In genomic region chr6:132812756-132813172, GRCh38 we compare ENCODE assay signal across 9 cellular contexts. TPM values are rescaled to one million over a fixed set of nuclear protein-coding genes. Genes with fewer than 3 reads are reported as not detected.
A peak's percentile ranks its signal among the peaks of the same experiment; 100 is the strongest.
DNase-seq lines count a peak whose midpoint lies in the region; ATAC-seq and TF ChIP-seq lines count a peak whose summit lies in the region.
"Had no signal": no experiment of that assay in that cellular context is flagged by ENCODE, and none has a peak within 500 bp of the region (broad histone marks: within the 10 kb centered on the region; RNA-seq: fewer than 3 reads in every experiment).

No MANE protein-coding gene starts in this region.

- peak overlapping the region; percentile 96 for H2AFZ ChIP-seq in mammary epithelial cell (ENCODE audit: low read depth, low read length)

- CTCF ChIA-PET in mammary epithelial cell (lab: Charles Lee; ENCODE audit: low non-redundant PET): interaction anchor here (0.6 to 0.7 kb wide), 2 partner anchors 238 to 1311 kb away, joined by 3 to 7 read pairs; no protein-coding TSS in a partner anchor

- H3K9me3 ChIP-seq in BLaER1 (no peaks in the 10 kb centered on the region), mammary epithelial cell (replicated peaks; ENCODE audit: insufficient read depth, low read length) (no peaks in the 10 kb centered on the region), mucosa of rectum (ENCODE audit: control insufficient read depth in 2 of 2, low read length in 2 of 2) (no peaks in the 10 kb centered on the region)

- no peak for TF ChIP-seq CTCF in mammary epithelial cell (conservative IDR thresholded peaks at IDR 0.05 in 1 of 2, IDR thresholded peaks at IDR 0.05 in 1 of 2; ENCODE audit: extremely low read depth in 1 of 2, insufficient read depth in 1 of 2, low read depth in 1 of 2, low read length in 2 of 2)

- H3K4me3 ChIP-seq in BLaER1 (peak overlapping the region; percentile 93), mammary epithelial cell (replicated peaks in 1 of 3; ENCODE audit: insufficient read depth in 1 of 3, low read depth in 2 of 3, low read length in 3 of 3) (peak overlapping the region; percentile 66 to 88 (median 87)), mucosa of rectum (ENCODE audit: low read length in 2 of 2) (peak overlapping the region; percentile 81 to 100)

- peak; percentile 43 for DNase-seq in KG1 (lab: John Stamatoyannopoulos, UW)
- DNase-seq in mammary epithelial cell: no peak
- DNase-seq in NCI-H226: no peak
- DNase-seq in foreskin melanocyte: no peak
- no peak for DNase-seq in GF-D8 (lab: John Stamatoyannopoulos, UW)

- H3K4me1 ChIP-seq in BLaER1: peaks cover 36% of the 10 kb centered on the region
- peaks cover 21% of the 10 kb centered on the region for H3K4me1 ChIP-seq in mammary epithelial cell (ENCODE audit: insufficient read depth, low read length)
- peaks cover 19 to 22% of the 10 kb centered on the region in 2 donors for H3K4me1 ChIP-seq in mucosa of rectum (ENCODE audit: control insufficient read depth in 2 of 2, insufficient read depth in 2 of 2, low read length in 2 of 2)

- peak; percentile 16 for ATAC-seq in GM19395 (IDR thresholded peaks at IDR 0.05; ENCODE audit: unreplicated experiment)

- dilution Hi-C loops in mammary epithelial cell (cut with HindIII; ENCODE audit: low sequenced_read_pairs): no loop called here

- BruUV-seq in mammary epithelial cell (replicated peaks; lab: Mats Ljungman, UMichigan): no TSS peak

- H3K27ac ChIP-seq in BLaER1 (peak overlapping the region; percentile 96), mammary epithelial cell (ENCODE audit: insufficient read depth, low read depth, low read length) (peak overlapping the region; percentile 83), mucosa of rectum (ENCODE audit: low read depth in 2 of 2, low read length in 2 of 2) (peak overlapping the region; percentile 95 to 96)

- H3K4me2 ChIP-seq in BLaER1 (peak overlapping the region; percentile 91), mammary epithelial cell (ENCODE audit: insufficient read depth, low read depth, low read length) (peak overlapping the region; percentile 86)

- 0% methylated on average over 5 of the region's 5 CpGs for WGBS in mammary epithelial cell (ENCODE audit: low coverage, missing lambda C conversion rate)

- intact Hi-C loops in mammary epithelial cell (cut with micrococcal nuclease): loop anchor here (1.0 kb wide), 1 partner anchor 13 kb away; no protein-coding TSS in a partner anchor

- in situ Hi-C loops in mammary epithelial cell (cut with MboI; ENCODE audit: low sequenced_read_pairs in 2 of 2): no loop called here

- H3K27me3 ChIP-seq in BLaER1 (no peaks in the 10 kb centered on the region), mammary epithelial cell (ENCODE audit: insufficient read depth, low read length) (peaks cover 3% of the 10 kb centered on the region), mucosa of rectum (ENCODE audit: control insufficient read depth in 2 of 2, insufficient read depth in 2 of 2, low read length in 2 of 2) (no peaks in the 10 kb centered on the region)

- peak overlapping the region; percentile 95 for H3K9ac ChIP-seq in BLaER1
- H3K9ac ChIP-seq in mammary epithelial cell (ENCODE audit: insufficient read depth, low read length): peak overlapping the region; percentile 94
- peak overlapping the region; percentile 89 to 97 for H3K9ac ChIP-seq in mucosa of rectum (ENCODE audit: low read depth in 1 of 2, low read length in 2 of 2)

- peaks cover 36% of the 10 kb centered on the region for H3K79me2 ChIP-seq in mammary epithelial cell (ENCODE audit: insufficient read depth, low read length)

- H3K36me3 ChIP-seq in BLaER1: peaks cover 30% of the 10 kb centered on the region
- peaks cover 28% of the 10 kb centered on the region for H3K36me3 ChIP-seq in mammary epithelial cell (ENCODE audit: insufficient read depth, low read length)
- peaks cover 20 to 21% of the 10 kb centered on the region in 2 donors for H3K36me3 ChIP-seq in mucosa of rectum (ENCODE audit: control insufficient read depth in 2 of 2, insufficient read depth in 2 of 2, low read length in 2 of 2)

- peaks cover 33% of the 10 kb centered on the region for H4K20me1 ChIP-seq in BLaER1
- H4K20me1 ChIP-seq in mammary epithelial cell (ENCODE audit: insufficient read depth, low read length): peaks cover 2% of the 10 kb centered on the region

RNA-seq across cellular contexts. Expression of gene RPS12, which starts 1.6 kb away (rescaled TPM):
- total RNA-seq in mammary epithelial cell: 1,000 to 10,000 TPM in 1 of 2 donors, 100 to 1,000 TPM in 1; 811 to 1,276 TPM
- polyA plus RNA-seq in mammary epithelial cell: 5,395 TPM
- 1,447 TPM for polyA minus RNA-seq in mammary epithelial cell

RNA-seq across cellular contexts. Expression of gene SLC18B1, which starts 14.3 kb away (rescaled TPM):
- total RNA-seq in mammary epithelial cell: 10 to 100 TPM; 13.8 TPM
- 9.8 TPM for polyA plus RNA-seq in mammary epithelial cell
- polyA minus RNA-seq in mammary epithelial cell: 21.3 TPM

RNA-seq across cellular contexts. Expression of gene VNN2, which starts 55.1 kb away (rescaled TPM):
- total RNA-seq in mammary epithelial cell: not detected
- not detected for polyA plus RNA-seq in mammary epithelial cell
- polyA minus RNA-seq in mammary epithelial cell: not detected
- total RNA-seq: NCI-H460 had no signal
